Comparison of ENCODE assay signal across 20 cellular contexts in genomic region chr7:96718107-96719003, GRCh38.
"Had no signal": no experiment of that assay in that cellular context is flagged by ENCODE, and none has a peak within 500 bp of the region (broad histone marks: within the 10 kb centered on the region; RNA-seq: fewer than 3 reads in every experiment).

No MANE protein-coding gene starts in this region.

- H3K4me3 Mint-ChIP-seq: activated CD4-positive, alpha-beta memory T cell treated with anti-CD3 and anti-CD28 coated beads for 36 hours; activated CD4-positive, alpha-beta T cell treated with anti-CD3 and anti-CD28 coated beads, Interleukin-2, amount 10 ng/mL, durations not matched to agents 7 days and 5 days; activated naive CD8-positive, alpha-beta T cell treated with anti-CD3 and anti-CD28 coated beads, Interleukin-2, amount 10 ng/mL, durations not matched to agents 7 days and 5 days; activated T-cell treated with anti-CD3 and anti-CD28 coated beads, Interleukin-2, amount 50 U/mL, for 4 hours; T-helper 17 cell had no signal

- H3K27ac ChIP-seq: adrenal gland had no signal

- DNase-seq: activated CD4-positive, alpha-beta memory T cell treated with anti-CD3 and anti-CD28 coated beads for 36 hours; activated CD4-positive, alpha-beta T cell treated with anti-CD3 and anti-CD28 coated beads, Interleukin-2, amount 10 ng/mL, durations not matched to agents 7 days and 5 days; activated CD4-positive, CD25-positive, alpha-beta regulatory T cell; activated CD8-positive, alpha-beta memory T cell treated with anti-CD3 and anti-CD28 coated beads for 24 hours; activated effector memory CD4-positive, alpha-beta T cell treated with anti-CD3 and anti-CD28 coated beads, Interleukin-2, amount 50 U/mL, for 16 hours; activated naive CD4-positive, alpha-beta T cell treated with Interleukin-2 at 50 U/mL for 16 hours; activated naive CD8-positive, alpha-beta T cell treated with anti-CD3 and anti-CD28 coated beads, Interleukin-2, amount 10 ng/mL, durations not matched to agents 7 days and 5 days; activated T-cell treated with anti-CD3 and anti-CD28 coated beads, Interleukin-2, amount 50 U/mL, for 4 hours; adrenal gland; anterior cingulate cortex; Karpas-422; MM.1S; NCI-H1694 treated with DMSO at 0.1 percent for 48 hours; NCI-H2029 treated with DMSO at 0.1 percent for 48 hours; NCI-H2227 treated with DMSO at 0.1 percent for 48 hours; NCI-H446 treated with DMSO at 0.1 percent for 48 hours; SIG-M5; T-helper 17 cell; T-helper 9 cell had no signal

- H3K4me1 ChIP-seq: adrenal gland had no signal

- H3K27ac Mint-ChIP-seq: activated CD4-positive, alpha-beta memory T cell treated with anti-CD3 and anti-CD28 coated beads for 36 hours; activated CD4-positive, alpha-beta T cell treated with anti-CD3 and anti-CD28 coated beads, Interleukin-2, amount 10 ng/mL, durations not matched to agents 7 days and 5 days; activated naive CD8-positive, alpha-beta T cell treated with anti-CD3 and anti-CD28 coated beads, Interleukin-2, amount 10 ng/mL, durations not matched to agents 7 days and 5 days; T-helper 17 cell had no signal

- H3K9me3 ChIP-seq: adrenal gland had no signal

- H3K4me1 Mint-ChIP-seq: activated CD4-positive, alpha-beta T cell treated with anti-CD3 and anti-CD28 coated beads, Interleukin-2, amount 10 ng/mL, durations not matched to agents 7 days and 5 days; activated naive CD8-positive, alpha-beta T cell treated with anti-CD3 and anti-CD28 coated beads, Interleukin-2, amount 10 ng/mL, durations not matched to agents 7 days and 5 days; T-helper 17 cell had no signal

- H3K4me3 ChIP-seq: adrenal gland, K562 had no signal

- H3K36me3 ChIP-seq: adrenal gland had no signal

- FAIRE-seq: K562 had no signal
